In genomic region chr20:12837646-12838045, GRCh38 we compare ENCODE assay signal across 30 cellular contexts.
"Had no signal": no experiment of that assay in that cellular context is flagged by ENCODE, and none has a peak within 500 bp of the region (broad histone marks: within the 10 kb centered on the region; RNA-seq: fewer than 3 reads in every experiment).

No MANE protein-coding gene starts in this region.

- H3K4me1 ChIP-seq: adrenal gland, body of pancreas, breast epithelium had no signal

- H3K36me3 ChIP-seq: adrenal gland, breast epithelium, MG63, WERI-Rb-1 had no signal

- H3K4me3 ChIP-seq: adrenal gland, body of pancreas, breast epithelium, MG63 had no signal

- DNase-seq: activated CD4-positive, alpha-beta T cell treated with anti-CD3 and anti-CD28 coated beads, Interleukin-2, amount 10 ng/mL, durations not matched to agents 7 days and 5 days; activated CD4-positive, alpha-beta T cell treated with anti-CD3 and anti-CD28 coated beads, Interleukin-2, amount 50 U/mL, for 48 hours; activated CD8-positive, alpha-beta T cell treated with anti-CD3 and anti-CD28 coated beads, Interleukin-2, amount 10 ng/mL, durations not matched to agents 7 days and 5 days; activated gamma-delta T cell treated with Interleukin-2 at 50 U/mL for 16 hours; activated naive CD4-positive, alpha-beta T cell treated with anti-CD3 and anti-CD28 coated beads for 36 hours; activated T-cell treated with anti-CD3 and anti-CD28 coated beads, Interleukin-2, amount 50 U/mL, for 24 hours; adrenal gland; body of pancreas; caudate nucleus; cerebellar nuclear complex; Kasumi-1; KG1; MG63; NCI-H1048; NCI-H1436 treated with DMSO at 0.1 percent for 48 hours; NCI-H1694 treated with DMSO at 0.1 percent for 48 hours; NCI-H2029; NCI-H2171 treated with DMSO at 0.1 percent for 48 hours; NCI-H2227 treated with DMSO at 0.1 percent for 48 hours; NCI-H446; NCI-H510A treated with DMSO at 0.1 percent for 48 hours; OCI-M1; Right ventricle myocardium superior; SW 1271; T-helper 1 cell; T-helper 2 cell; T1000; WERI-Rb-1 had no signal

- ATAC-seq: activated CD8-positive, alpha-beta T cell treated with anti-CD3 and anti-CD28 coated beads, Interleukin-2, amount 10 ng/mL, durations not matched to agents 7 days and 5 days; activated naive CD4-positive, alpha-beta T cell treated with anti-CD3 and anti-CD28 coated beads, Interleukin-2, amount 50 U/mL, for 72 hours; body of pancreas had no signal

- H3K9me3 ChIP-seq: adrenal gland, body of pancreas, breast epithelium, MG63 had no signal

- H3K27ac ChIP-seq: adrenal gland, body of pancreas, breast epithelium, WERI-Rb-1 had no signal

- H3K27me3 ChIP-seq: adrenal gland, body of pancreas, breast epithelium had no signal
